Comparison of ENCODE assay signal across 12 cellular contexts in the genomic region with DNA sequence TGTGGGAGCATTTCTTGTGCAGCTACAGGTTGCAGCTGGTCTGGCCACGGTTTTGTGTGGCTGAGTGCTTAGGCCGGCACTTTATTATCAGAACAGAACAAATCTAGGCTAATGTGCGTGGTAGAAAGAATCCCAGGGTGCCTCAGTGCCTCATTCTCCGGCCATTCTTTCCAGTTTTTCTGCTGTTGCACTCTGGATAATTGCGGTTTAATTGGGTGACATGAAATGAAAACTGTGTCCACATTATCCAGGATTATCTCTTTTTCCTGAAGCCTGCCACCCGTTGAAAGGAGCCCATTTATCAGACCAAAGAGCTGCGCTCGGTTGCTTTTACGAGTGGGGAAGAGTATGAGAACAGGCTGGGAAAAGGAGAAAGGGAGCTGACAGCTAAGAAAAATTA.
"Had no signal": no experiment of that assay in that cellular context is flagged by ENCODE, and none has a peak within 500 bp of the region (broad histone marks: within the 10 kb centered on the region; RNA-seq: fewer than 3 reads in every experiment).

No MANE protein-coding gene starts in this region.

- ATAC-seq: activated CD8-positive, alpha-beta memory T cell treated with anti-CD3 and anti-CD28 coated beads, Interleukin-2, amount 10 ng/mL, durations not matched to agents 7 days and 5 days; sciatic nerve had no signal

- H3K4me1 Mint-ChIP-seq: activated CD8-positive, alpha-beta memory T cell treated with anti-CD3 and anti-CD28 coated beads, Interleukin-2, amount 10 ng/mL, durations not matched to agents 7 days and 5 days; activated naive CD4-positive, alpha-beta T cell treated with anti-CD3 and anti-CD28 coated beads, Interleukin-2, amount 50 U/mL, for 24 hours had no signal

- H3K27ac Mint-ChIP-seq: activated CD8-positive, alpha-beta memory T cell treated with anti-CD3 and anti-CD28 coated beads, Interleukin-2, amount 10 ng/mL, durations not matched to agents 7 days and 5 days; activated naive CD4-positive, alpha-beta T cell treated with anti-CD3 and anti-CD28 coated beads, Interleukin-2, amount 50 U/mL, for 24 hours; activated T-cell treated with anti-CD3 and anti-CD28 coated beads, Interleukin-2, amount 50 U/mL, for 24 hours; T-helper 1 cell treated with Interleukin-12 subunit alpha and Interleukin-12 subunit beta and Interleukin-4 antibody, amounts not matched to agents 30 μg/mL and 1 μg/mL, for 36 hours had no signal

- H3K36me3 Mint-ChIP-seq: activated CD8-positive, alpha-beta memory T cell treated with anti-CD3 and anti-CD28 coated beads, Interleukin-2, amount 10 ng/mL, durations not matched to agents 7 days and 5 days had no signal

- H3K27me3 Mint-ChIP-seq: activated CD8-positive, alpha-beta memory T cell treated with anti-CD3 and anti-CD28 coated beads, Interleukin-2, amount 10 ng/mL, durations not matched to agents 7 days and 5 days had no signal

- H3K9me3 Mint-ChIP-seq: activated naive CD4-positive, alpha-beta T cell treated with anti-CD3 and anti-CD28 coated beads, Interleukin-2, amount 50 U/mL, for 24 hours; activated T-cell treated with anti-CD3 and anti-CD28 coated beads, Interleukin-2, amount 50 U/mL, for 24 hours had no signal

- H3K4me3 Mint-ChIP-seq: activated CD8-positive, alpha-beta memory T cell treated with anti-CD3 and anti-CD28 coated beads, Interleukin-2, amount 10 ng/mL, durations not matched to agents 7 days and 5 days; activated naive CD4-positive, alpha-beta T cell treated with anti-CD3 and anti-CD28 coated beads, Interleukin-2, amount 50 U/mL, for 24 hours; activated T-cell treated with anti-CD3 and anti-CD28 coated beads, Interleukin-2, amount 50 U/mL, for 24 hours; T-helper 1 cell treated with Interleukin-12 subunit alpha and Interleukin-12 subunit beta and Interleukin-4 antibody, amounts not matched to agents 30 μg/mL and 1 μg/mL, for 36 hours had no signal

- DNase-seq: activated CD4-positive, CD25-positive, alpha-beta regulatory T cell; activated CD8-positive, alpha-beta memory T cell treated with anti-CD3 and anti-CD28 coated beads, Interleukin-2, amount 10 ng/mL, durations not matched to agents 7 days and 5 days; activated effector memory CD4-positive, alpha-beta T cell treated with Interleukin-2 at 50 U/mL for 16 hours; activated T-cell treated with anti-CD3 and anti-CD28 coated beads, Interleukin-2, amount 50 U/mL, for 24 hours; amniotic stem cell; lower lobe of right lung; midbrain; stimulated activated naive CD4-positive, alpha-beta T cell; upper lobe of left lung had no signal
